Comparison of ENCODE assay signal across 27 cellular contexts in genomic region chr12:99212275-99212674, GRCh38.
"Had no signal": no experiment of that assay in that cellular context is flagged by ENCODE, and none has a peak within 500 bp of the region (broad histone marks: within the 10 kb centered on the region; RNA-seq: fewer than 3 reads in every experiment).

No MANE protein-coding gene starts in this region.

- H3K27ac ChIP-seq: colonic mucosa, epithelial cell of prostate, esophagus squamous epithelium, gastrocnemius medialis, heart right ventricle, lower lobe of right lung had no signal

- H3K9me3 ChIP-seq: colonic mucosa, gastrocnemius medialis, lower lobe of right lung had no signal

- H3K4me1 ChIP-seq: colonic mucosa, esophagus squamous epithelium, gastrocnemius medialis, heart right ventricle, lower lobe of right lung had no signal

- H3K4me3 ChIP-seq: colonic mucosa, esophagus squamous epithelium, gastrocnemius medialis, heart right ventricle, lower lobe of right lung, mucosa of descending colon had no signal

- ATAC-seq: effector memory CD8-positive, alpha-beta T cell; esophagus mucosa; gastrocnemius medialis; heart right ventricle; left colon; left ventricle myocardium superior; lower lobe of right lung; mucosa of descending colon; naive thymus-derived CD8-positive, alpha-beta T cell had no signal

- DNase-seq: colonic mucosa; cortex of kidney; effector CD8-positive, alpha-beta T cell; effector memory CD8-positive, alpha-beta T cell; endodermal cell; erythroblast; esophagus squamous epithelium; foreskin fibroblast; foreskin melanocyte; gastrocnemius medialis; glutamatergic neuron; head of caudate nucleus; heart right ventricle; hypothalamus; immature natural killer cell; islet precursor cell; kidney; kidney glomerular epithelial cell; left colon; left ventricle myocardium superior; lower lobe of right lung; mesenchymal stem cell; mucosa of descending colon; naive B cell; naive thymus-derived CD8-positive, alpha-beta T cell had no signal

- H3K36me3 ChIP-seq: colonic mucosa, esophagus squamous epithelium, gastrocnemius medialis, heart right ventricle, lower lobe of right lung had no signal

- H3K27me3 ChIP-seq: colonic mucosa, esophagus squamous epithelium, gastrocnemius medialis, heart right ventricle had no signal
